In the genomic region with DNA sequence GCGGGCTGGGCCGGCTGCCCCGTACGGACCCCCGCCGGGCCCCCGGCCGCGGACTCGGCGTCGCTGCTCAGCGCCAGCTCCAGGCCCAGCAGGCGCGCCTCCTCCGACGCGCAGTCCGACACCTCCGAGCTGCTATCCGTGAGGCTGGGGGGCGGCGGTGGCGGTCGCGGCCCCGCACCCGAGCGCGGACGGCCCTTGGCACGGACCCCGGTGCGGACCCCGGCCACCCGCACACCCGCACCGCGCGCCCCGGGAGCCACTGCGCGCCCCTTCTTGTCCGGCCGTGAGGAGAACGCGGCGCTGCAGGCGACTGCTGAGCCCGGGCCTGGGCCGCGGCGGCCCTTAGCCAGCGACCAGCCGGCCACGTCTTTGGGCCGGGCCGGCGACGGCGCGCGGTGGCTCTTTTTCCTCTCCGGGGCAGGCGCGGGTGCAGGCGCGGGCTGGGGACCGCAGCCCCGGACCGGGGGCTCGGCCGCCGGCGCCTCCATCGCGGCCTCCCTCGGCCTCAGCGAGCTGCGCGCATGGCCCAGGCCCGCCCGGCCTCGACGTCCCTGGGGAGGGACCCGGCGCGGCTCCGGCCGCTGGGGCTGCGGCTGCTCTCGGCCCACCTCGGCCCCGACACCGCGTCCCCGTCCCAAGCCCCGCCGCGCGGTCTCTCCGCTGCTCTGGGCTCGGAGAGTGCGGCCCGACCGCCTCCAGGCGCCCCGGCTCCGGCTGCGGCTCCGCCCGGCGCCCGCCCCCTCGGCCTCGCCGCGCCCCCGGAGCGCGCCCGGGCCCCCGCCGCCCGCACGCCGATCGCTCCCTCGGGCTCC, we compare ENCODE assay signal across 8 cellular contexts. TPM values are rescaled to one million over a fixed set of nuclear protein-coding genes. Genes with fewer than 3 reads are reported as not detected.
DNase-seq lines count a peak whose midpoint lies in the region; ATAC-seq and TF ChIP-seq lines count a peak whose summit lies in the region.

No MANE protein-coding gene starts in this region.

- H3K36me3 ChIP-seq in mesodermal cell (ENCODE audit: control insufficient read depth, insufficient read depth, low read length): peaks cover 30% of the 10 kb centered on the region

- no peaks in the 10 kb centered on the region for H3K9me3 Mint-ChIP-seq in activated naive CD8-positive, alpha-beta T cell treated with anti-CD3 and anti-CD28 coated beads, Interleukin-2, amount 50 U/mL, for 24 hours

- H3K27me3 Mint-ChIP-seq in activated naive CD8-positive, alpha-beta T cell treated with anti-CD3 and anti-CD28 coated beads, Interleukin-2, amount 50 U/mL, for 24 hours: peaks cover 13% of the 10 kb centered on the region

- no peak for TF ChIP-seq CTCF in astrocyte of the spinal cord (IDR thresholded peaks at IDR 0.05; ENCODE audit: low read depth, low read length)

- H3K4me1 ChIP-seq in mesodermal cell (ENCODE audit: control insufficient read depth, insufficient read depth, low read length, poor library complexity, severe bottlenecking): peaks cover 27% of the 10 kb centered on the region

- in situ Hi-C loops in astrocyte of the spinal cord (cut with HindIII; ENCODE audit: low sequenced_read_pairs): no loop called here

- no peak overlapping the region for H3K4me3 Mint-ChIP-seq in activated naive CD8-positive, alpha-beta T cell treated with anti-CD3 and anti-CD28 coated beads, Interleukin-2, amount 50 U/mL, for 24 hours

- H3K4me1 Mint-ChIP-seq in activated naive CD8-positive, alpha-beta T cell treated with anti-CD3 and anti-CD28 coated beads, Interleukin-2, amount 50 U/mL, for 24 hours: peaks cover 10% of the 10 kb centered on the region

- 0 to 1% methylated on average over 102 to 107 of the region's 129 CpGs for WGBS in mesodermal cell (ENCODE audit: insufficient coverage in 2 of 2), 2 experiments

- DNase-seq in stimulated activated CD8-positive, alpha-beta memory T cell treated with anti-CD3 and anti-CD28 coated beads, Interleukin-4, amount 100 ng/mL, for 24 hours (ENCODE audit: low read depth): peak; percentile 8
- DNase-seq in stimulated activated CD8-positive, alpha-beta memory T cell treated with anti-CD3 and anti-CD28 coated beads, Interleukin-4, amount 100 ng/mL, for 48 hours: no peak
- no peak for DNase-seq in astrocyte of the spinal cord (ENCODE audit: low read depth, low spot score)
- DNase-seq in AML-193 (lab: John Stamatoyannopoulos, UW): no peak
- DNase-seq in activated naive CD8-positive, alpha-beta T cell treated with anti-CD3 and anti-CD28 coated beads, Interleukin-2, amount 50 U/mL, for 24 hours: no peak
- no peak for DNase-seq in DMS79 treated with DMSO at 0.1 percent for 48 hours (lab: John Stamatoyannopoulos, UW)

- H3K4me3 ChIP-seq in astrocyte of the spinal cord (ENCODE audit: low read depth, low read length) (peak overlapping the region; percentile 67), mesodermal cell (ENCODE audit: extremely low read depth, insufficient read depth, low read length, poor library complexity, severe bottlenecking) (peak overlapping the region; percentile 69)

- no peak overlapping the region for H3K27ac Mint-ChIP-seq in activated naive CD8-positive, alpha-beta T cell treated with anti-CD3 and anti-CD28 coated beads, Interleukin-2, amount 50 U/mL, for 24 hours

- H3K9me3 ChIP-seq in mesodermal cell (ENCODE audit: control insufficient read depth, low read length): no peaks in the 10 kb centered on the region

- no peak overlapping the region for H3K27ac ChIP-seq in mesodermal cell (ENCODE audit: low read depth, low read length, severe bottlenecking)

- no peaks in the 10 kb centered on the region for H3K36me3 Mint-ChIP-seq in activated naive CD8-positive, alpha-beta T cell treated with anti-CD3 and anti-CD28 coated beads, Interleukin-2, amount 50 U/mL, for 24 hours (ENCODE audit: low read depth)

- ATAC-seq in HG03135 (IDR thresholded peaks at IDR 0.05; ENCODE audit: unreplicated experiment): peak; percentile 48
- ATAC-seq in activated naive CD8-positive, alpha-beta T cell treated with anti-CD3 and anti-CD28 coated beads, Interleukin-2, amount 50 U/mL, for 24 hours: no peak

RNA-seq across cellular contexts. Expression of a gene that starts 12.9 kb away (rescaled TPM):
- not detected for polyA plus RNA-seq in mesodermal cell (2013, experiment 1 of 2)
- not detected for polyA plus RNA-seq in mesodermal cell (2013, experiment 2 of 2)
